In genomic region chr6:144286503-144287393, GRCh38 we compare ENCODE assay signal across 8 cellular contexts. TPM values are rescaled to one million over a fixed set of nuclear protein-coding genes. Genes with fewer than 3 reads are reported as not detected.
DNase-seq lines count a peak whose midpoint lies in the region; ATAC-seq and TF ChIP-seq lines count a peak whose summit lies in the region.

No MANE protein-coding gene starts in this region.

- peaks cover 17% of the 10 kb centered on the region for H3K4me1 Mint-ChIP-seq in activated naive CD8-positive, alpha-beta T cell (ENCODE audit: low read depth)

- no peak overlapping the region for H3K27ac Mint-ChIP-seq in activated naive CD8-positive, alpha-beta T cell

- ATAC-seq in Right ventricle myocardium superior (ENCODE audit: poor library complexity), result peak; percentile 42
- ATAC-seq in omental fat pad (ENCODE audit: low FRiP score), result peak; percentile 82
- no peak for ATAC-seq in GM18870 (IDR thresholded peaks at IDR 0.05; ENCODE audit: unreplicated experiment)
- no peak for ATAC-seq in GM18498 (IDR thresholded peaks at IDR 0.05; ENCODE audit: unreplicated experiment)

- H3K27me3 Mint-ChIP-seq in activated naive CD8-positive, alpha-beta T cell, result peaks cover 5% of the 10 kb centered on the region

- DNase-seq in EH (ENCODE audit: low read depth) (peak; percentile 95), LHCN-M2 (ENCODE audit: low read depth) (peak; percentile 76), Right ventricle myocardium superior (peak; percentile 84), omental fat pad (ENCODE audit: low spot score) (peak; percentile 50), NCI-H146 (lab: John Stamatoyannopoulos, UW) (no peak)

- H3K36me3 Mint-ChIP-seq in activated naive CD8-positive, alpha-beta T cell, result no peaks in the 10 kb centered on the region

- intact Hi-C loops in Right ventricle myocardium superior (cut with DNase I), result no loop called here

- no peak for TF ChIP-seq CTCF in omental fat pad (IDR thresholded peaks at IDR 0.05)

- no peaks in the 10 kb centered on the region for H3K9me3 Mint-ChIP-seq in activated naive CD8-positive, alpha-beta T cell (ENCODE audit: low read depth)

- H3K4me3 Mint-ChIP-seq in activated naive CD8-positive, alpha-beta T cell, result peak overlapping the region; percentile 95

RNA-seq across cellular contexts. Expression of gene UTRN, which starts 1.6 kb away (rescaled TPM):
- 71.8 and 92.4 TPM in 2 replicates for total RNA-seq in LHCN-M2 (2014; rRNA removed)
- polyA plus RNA-seq in LHCN-M2 (2012), result 21.7 TPM
- 65.8 TPM for total RNA-seq in Right ventricle myocardium superior
- 100 to 1,000 TPM; 172 to 283 (median 226) TPM for total RNA-seq in omental fat pad

Comparison
In these comparisons a context has a peak if more than half of its experiments do, and no peak if none do; other contexts are left out.
1. ATAC-seq: peak in Right ventricle myocardium superior (single experiment) and omental fat pad (single experiment); none in GM18870 (single experiment) and GM18498 (single experiment).